ENCODE assay signal across 8 cellular contexts in genomic region chr15:99928429-99928981, GRCh38.
A peak's percentile ranks its signal among the peaks of the same experiment; 100 is the strongest.
DNase-seq lines count a peak whose midpoint lies in the region; ATAC-seq and TF ChIP-seq lines count a peak whose summit lies in the region.

No MANE protein-coding gene starts in this region.

- no peaks in the 10 kb centered on the region for H4K20me1 ChIP-seq in PC-9 (ENCODE audit: insufficient read depth)

- peak; percentile 53 for TF ChIP-seq CTCF in A673 (conservative IDR thresholded peaks at IDR 0.05; ENCODE audit: low read depth, low read length)
- peak; percentile 68 for TF ChIP-seq CTCF in PC-9 (conservative IDR thresholded peaks at IDR 0.05)
- peak; percentile 33 for TF ChIP-seq CTCF in fibroblast of pulmonary artery (IDR thresholded peaks at IDR 0.05; ENCODE audit: low read length, missing control alignments)
- peak; percentile 53 for TF ChIP-seq CTCF in nephron progenitor cell (IDR thresholded peaks at IDR 0.05)

- H2AFZ ChIP-seq in PC-9, result peak overlapping the region; percentile 98

- peak overlapping the region; percentile 26 for H3K27ac ChIP-seq in A673 (ENCODE audit: low read depth, low read length, poor library complexity, severe bottlenecking)
- peak overlapping the region; percentile 40; the same call in 1 of the 2 replicates for H3K27ac ChIP-seq in PC-9

- H3K36me3 Mint-ChIP-seq in activated T-helper 2 cell treated with anti-CD3 and anti-CD28 coated beads, Interferon-gamma antibody, Interleukin-2, Interleukin-4, amounts not matched to agents 10 μg/mL and 5 μg/mL and 100 μg/mL, durations not matched to agents 14 hours and 24 hours and 36 hours (ENCODE audit: low read depth), result no peaks in the 10 kb centered on the region
- H3K36me3 Mint-ChIP-seq in nephron progenitor cell (ENCODE audit: low read depth), result no peaks in the 10 kb centered on the region

- peak; percentile 65 for DNase-seq in A673 (ENCODE audit: low spot score)
- DNase-seq in PC-9, result peak; percentile 47 to 83
- peak; percentile 81 for DNase-seq in activated T-helper 2 cell treated with anti-CD3 and anti-CD28 coated beads, Interferon-gamma antibody, Interleukin-2, Interleukin-4, amounts not matched to agents 10 μg/mL and 5 μg/mL and 100 μg/mL, durations not matched to agents 14 hours and 24 hours and 36 hours (ENCODE audit: low spot score)
- DNase-seq in fibroblast of pulmonary artery (ENCODE audit: low read depth), result peak; percentile 82
- DNase-seq in nephron progenitor cell, result peak; percentile 86
- DNase-seq in stimulated activated naive CD8-positive, alpha-beta T cell treated with anti-CD3 and anti-CD28 coated beads, Interleukin-15, Interleukin-2, amounts not matched to agents 100 U/mL and 50 U/mL, for 24 hours, result peak; percentile 89

- H3K27ac Mint-ChIP-seq in activated T-helper 2 cell treated with anti-CD3 and anti-CD28 coated beads, Interferon-gamma antibody, Interleukin-2, Interleukin-4, amounts not matched to agents 10 μg/mL and 5 μg/mL and 100 μg/mL, durations not matched to agents 14 hours and 24 hours and 36 hours, result peak overlapping the region; percentile 70
- H3K27ac Mint-ChIP-seq in nephron progenitor cell, result no peak overlapping the region

- no peaks in the 10 kb centered on the region for H3K9me3 ChIP-seq in A673 (ENCODE audit: low read depth, low read length, poor library complexity, severe bottlenecking)
- H3K9me3 ChIP-seq in PC-9 (ENCODE audit: insufficient read depth, low read depth), result no peaks in the 10 kb centered on the region

- no peaks in the 10 kb centered on the region for H3K9me3 Mint-ChIP-seq in activated T-helper 2 cell treated with anti-CD3 and anti-CD28 coated beads, Interferon-gamma antibody, Interleukin-2, Interleukin-4, amounts not matched to agents 10 μg/mL and 5 μg/mL and 100 μg/mL, durations not matched to agents 14 hours and 24 hours and 36 hours
- peaks cover 4% of the 10 kb centered on the region for H3K9me3 Mint-ChIP-seq in nephron progenitor cell

- intact Hi-C loops in A673 (cut with micrococcal nuclease; ENCODE audit: unreplicated experiment), result no loop called here
- intact Hi-C loops in PC-9 (cut with micrococcal nuclease; ENCODE audit: unreplicated experiment), result loop anchor here (2.0 to 10.0 kb wide), 5 partner anchors 410 to 676 kb away; partner anchors contain the start of genes ASB7 and LINS1
- intact Hi-C loops in activated T-helper 2 cell treated with anti-CD3 and anti-CD28 coated beads, Interferon-gamma antibody, Interleukin-2, Interleukin-4, amounts not matched to agents 10 μg/mL and 5 μg/mL and 100 μg/mL, durations not matched to agents 14 hours and 24 hours and 36 hours (cut with micrococcal nuclease), result loop anchor here (2.0 to 5.0 kb wide), 4 partner anchors 204 to 676 kb away; partner anchors contain the start of gene LRRC28

- peaks cover 24% of the 10 kb centered on the region for H3K27me3 Mint-ChIP-seq in activated T-helper 2 cell treated with anti-CD3 and anti-CD28 coated beads, Interferon-gamma antibody, Interleukin-2, Interleukin-4, amounts not matched to agents 10 μg/mL and 5 μg/mL and 100 μg/mL, durations not matched to agents 14 hours and 24 hours and 36 hours (ENCODE audit: low read depth)
- H3K27me3 Mint-ChIP-seq in nephron progenitor cell (ENCODE audit: low read depth, poor library complexity), result peaks cover 77% of the 10 kb centered on the region

- H3K4me3 ChIP-seq in A673 (ENCODE audit: low read depth, low read length, poor library complexity, severe bottlenecking) (peak overlapping the region; percentile 47), PC-9 (peak overlapping the region; percentile 69), fibroblast of pulmonary artery (replicated peaks; ENCODE audit: low read depth, low read length) (peak overlapping the region; percentile 64)

- BruUV-seq in A673 (replicated peaks; lab: Mats Ljungman, UMichigan) (no TSS peak), PC-9 (replicated peaks; lab: Mats Ljungman, UMichigan) (no TSS peak)

- peak overlapping the region; percentile 98 for H3K4me2 ChIP-seq in PC-9

- H3K4me1 ChIP-seq in A673 (ENCODE audit: insufficient read depth, low read length, poor library complexity, severe bottlenecking), result no peaks in the 10 kb centered on the region
- peaks cover 8% of the 10 kb centered on the region for H3K4me1 ChIP-seq in PC-9 (replicated peaks; ENCODE audit: insufficient read depth)

- peaks cover 14% of the 10 kb centered on the region for H3K4me1 Mint-ChIP-seq in activated T-helper 2 cell treated with anti-CD3 and anti-CD28 coated beads, Interferon-gamma antibody, Interleukin-2, Interleukin-4, amounts not matched to agents 10 μg/mL and 5 μg/mL and 100 μg/mL, durations not matched to agents 14 hours and 24 hours and 36 hours (ENCODE audit: low read depth)
- peaks cover 5% of the 10 kb centered on the region for H3K4me1 Mint-ChIP-seq in nephron progenitor cell

- H3K36me3 ChIP-seq in A673 (ENCODE audit: insufficient read depth, low read length, poor library complexity, severe bottlenecking) (no peaks in the 10 kb centered on the region), PC-9 (ENCODE audit: low read depth) (no peaks in the 10 kb centered on the region)

- H3K9me2 ChIP-seq in PC-9 (ENCODE audit: insufficient read depth), result no peaks in the 10 kb centered on the region

- no peaks in the 10 kb centered on the region for H3K79me2 ChIP-seq in PC-9 (ENCODE audit: low read depth)

- peaks cover 3% of the 10 kb centered on the region for H3K27me3 ChIP-seq in A673 (replicated peaks; ENCODE audit: insufficient read depth, low read depth, low read length, poor library complexity)
- peaks cover 13% of the 10 kb centered on the region; the same call in 1 of the 2 replicates for H3K27me3 ChIP-seq in PC-9 (ENCODE audit: insufficient read depth, low read depth)

- ATAC-seq in GM18511 (IDR thresholded peaks at IDR 0.05; ENCODE audit: unreplicated experiment) (peak; percentile 94), HG03060 (IDR thresholded peaks at IDR 0.05; ENCODE audit: low read depth, unreplicated experiment) (peak; percentile 67)
- ATAC-seq in stimulated activated naive CD8-positive, alpha-beta T cell treated with anti-CD3 and anti-CD28 coated beads, Interleukin-15, Interleukin-2, amounts not matched to agents 100 U/mL and 50 U/mL, for 24 hours, result peak; percentile 89

- H3F3A ChIP-seq in PC-9 (ENCODE audit: insufficient read depth, low read depth), result peaks cover 14% of the 10 kb centered on the region; the same call in 1 of the 2 replicates

- H3K4me3 Mint-ChIP-seq in activated T-helper 2 cell treated with anti-CD3 and anti-CD28 coated beads, Interferon-gamma antibody, Interleukin-2, Interleukin-4, amounts not matched to agents 10 μg/mL and 5 μg/mL and 100 μg/mL, durations not matched to agents 14 hours and 24 hours and 36 hours (ENCODE audit: low read depth), result peak overlapping the region; percentile 84
- H3K4me3 Mint-ChIP-seq in nephron progenitor cell, result peak overlapping the region; percentile 77

- POLR2A ChIA-PET in A673 (lab: Charles Lee; ENCODE audit: low non-redundant PET), result no interaction called here
- POLR2A ChIA-PET in PC-9 (lab: Charles Lee; ENCODE audit: unreplicated experiment), result no interaction called here

- CTCF ChIA-PET in A673 (lab: Charles Lee) (interaction anchor here (0.6 to 1.0 kb wide), 2 partner anchors 55 to 410 kb away, joined by 3 to 5 read pairs; no protein-coding TSS in a partner anchor), PC-9 (lab: Charles Lee) (interaction anchor here (0.7 to 1.3 kb wide), 2 partner anchors 411 to 423 kb away, joined by 4 to 5 read pairs; no protein-coding TSS in a partner anchor)

Comparison
In these comparisons a context has a peak if more than half of its experiments do, and no peak if none do; other contexts are left out.
1. Peak in every context shown above with its lines: DNase-seq, ATAC-seq, H3K4me3 ChIP-seq and H3K27ac ChIP-seq.